In the genomic region with DNA sequence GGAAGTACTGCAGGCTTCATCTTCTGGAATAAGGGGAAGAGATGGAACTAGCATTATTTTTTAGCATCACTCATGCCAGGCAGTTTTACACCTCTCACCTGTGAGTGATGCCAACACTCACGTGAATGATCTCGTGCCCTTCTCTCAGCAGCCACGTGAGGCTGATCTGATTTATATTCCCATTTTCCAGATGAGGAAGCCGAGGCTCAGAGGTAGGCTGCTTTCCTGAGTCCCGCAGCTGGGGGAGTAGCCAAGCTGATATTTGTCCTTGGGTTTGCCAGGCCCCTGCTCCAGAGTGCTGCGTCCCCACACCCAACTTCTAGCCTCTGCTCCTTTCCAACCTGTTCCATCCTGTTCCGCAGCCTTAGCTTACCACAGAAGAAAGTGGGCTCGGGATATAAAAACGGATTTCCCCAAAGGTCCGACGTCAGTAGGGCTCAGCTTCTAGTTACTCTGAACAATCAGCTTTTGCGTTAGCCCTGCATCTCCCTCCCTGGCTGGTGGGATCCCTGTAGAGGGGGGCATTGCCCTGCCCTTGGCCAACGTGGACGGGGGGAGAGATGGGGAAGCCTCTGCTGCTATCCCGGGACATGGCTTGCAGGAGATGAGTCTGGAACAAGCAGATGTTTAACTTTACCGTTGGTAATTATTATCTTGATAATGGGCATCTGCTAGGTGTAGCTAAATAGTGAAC, we compare ENCODE assay signal across 19 cellular contexts. TPM values are rescaled to one million over a fixed set of nuclear protein-coding genes. Genes with fewer than 3 reads are reported as not detected.
DNase-seq lines count a peak whose midpoint lies in the region; ATAC-seq, FAIRE-seq and TF ChIP-seq lines count a peak whose summit lies in the region.
"Had no signal": no experiment of that assay in that cellular context is flagged by ENCODE, and none has a peak within 500 bp of the region (broad histone marks: within the 10 kb centered on the region; RNA-seq: fewer than 3 reads in every experiment).

No MANE protein-coding gene starts in this region.

- H3K9me3 Mint-ChIP-seq in nephron progenitor cell: peaks cover 27% of the 10 kb centered on the region

- H3K36me3 ChIP-seq in IMR-90 (ENCODE audit: control insufficient read depth, insufficient read depth, low read length) (peaks cover 24% of the 10 kb centered on the region), kidney (ENCODE audit: control insufficient read depth in 1 of 2, insufficient read depth in 2 of 2, low read length in 2 of 2) (no peaks in the 10 kb centered on the region), mesenchymal stem cell (ENCODE audit: control insufficient read depth in 1 of 2, insufficient read depth in 2 of 2, low read depth in 1 of 2, low read length in 2 of 2) (peaks cover 16 to 78% of the 10 kb centered on the region in 2 experiments)
- H3K36me3 ChIP-seq: HAP-1 had no signal

- no peak overlapping the region; the same call in 2 of the 3 replicates for H2BK15ac ChIP-seq in IMR-90 (ENCODE audit: low read depth, low read length)
- no peak overlapping the region for H2BK15ac ChIP-seq in mesenchymal stem cell (ENCODE audit: low read depth, poor library complexity, severe bottlenecking)

- TF ChIP-seq RAD21 in IMR-90 (IDR thresholded peaks at IDR 0.05; ENCODE audit: low read length): no peak

- H4K91ac ChIP-seq in IMR-90 (ENCODE audit: insufficient read depth, low read depth, low read length) (peak overlapping the region; percentile 31; the same call in 1 of the 2 replicates), mesenchymal stem cell (ENCODE audit: low read length) (no peak overlapping the region)

- no peak for FAIRE-seq in kidney (lab: Jason Lieb, UNC)
- FAIRE-seq: G401.6, GM12892, H54 had no signal

- H3K79me1 ChIP-seq in IMR-90 (ENCODE audit: low read depth in 1 of 2, low read length in 2 of 2) (peaks cover 39 to 79% of the 10 kb centered on the region in 2 experiments), mesenchymal stem cell (replicated peaks; ENCODE audit: low read length, poor library complexity, severe bottlenecking) (peaks cover 24% of the 10 kb centered on the region)

- peaks cover 34% of the 10 kb centered on the region for H3K9me1 ChIP-seq in IMR-90 (ENCODE audit: insufficient read depth, low read length)

- H4K20me1 ChIP-seq in IMR-90 (ENCODE audit: insufficient read depth, low read length): peaks cover 63% of the 10 kb centered on the region

- no peak overlapping the region for H2BK12ac ChIP-seq in mesenchymal stem cell (ENCODE audit: low read length in 2 of 2)

- H3K4me2 ChIP-seq in IMR-90 (ENCODE audit: low read depth, low read length) (no peak overlapping the region), mesenchymal stem cell (ENCODE audit: low read length, poor library complexity, severe bottlenecking) (no peak overlapping the region)

- peak overlapping the region; percentile 22; the same call in 1 of the 2 replicates for H2BK20ac ChIP-seq in IMR-90 (ENCODE audit: low read depth, low read length)

- in situ Hi-C loops in IMR-90 (cut with MboI; ENCODE audit: low sequenced_read_pairs): no loop called here

- no peak overlapping the region for H2AFZ ChIP-seq in IMR-90 (replicated peaks; ENCODE audit: low read length, poor library complexity)
- no peak overlapping the region for H2AFZ ChIP-seq in mesenchymal stem cell (ENCODE audit: low read depth, low read length)

- DNase-seq in IMR-90 (no peak), kidney (no peak), mesenchymal stem cell (no peak), nephron progenitor cell (no peak), DMS153 treated with DMSO at 0.1 percent for 48 hours (lab: John Stamatoyannopoulos, UW; ENCODE audit: unreplicated experiment) (no peak)
- DNase-seq in stimulated activated CD4-positive, alpha-beta T cell treated with anti-CD3 and anti-CD28 coated beads, Interleukin-15, amount 100 ng/mL, for 24 hours: no peak
- DNase-seq: C1 segment of cervical spinal cord; Calu3; CD4-positive, alpha-beta memory T cell; COR-L47; DND-41; GOT3; HFFc6 had no signal

- H3K4ac ChIP-seq in IMR-90 (ENCODE audit: low read depth, low read length) (peak overlapping the region; percentile 63), mesenchymal stem cell (ENCODE audit: low read depth in 1 of 2, low read length in 2 of 2) (no peak overlapping the region)

- TF ChIP-seq CTCF in IMR-90 (conservative IDR thresholded peaks at IDR 0.05; ENCODE audit: low read depth, low read length) (no peak), kidney (IDR thresholded peaks at IDR 0.05; ENCODE audit: borderline replicate concordance, extremely low read depth, insufficient read depth) (no peak), nephron progenitor cell (IDR thresholded peaks at IDR 0.05) (no peak)

- peak overlapping the region; percentile 84 for H3K27ac Mint-ChIP-seq in nephron progenitor cell

- H3K23ac ChIP-seq in IMR-90 (ENCODE audit: low read depth, low read length) (peak overlapping the region; percentile 40; the same call in 1 of the 2 replicates), mesenchymal stem cell (ENCODE audit: low read length in 2 of 2) (no peak overlapping the region)

- dilution Hi-C loops in IMR-90 (cut with HindIII; ENCODE audit: low sequenced_read_pairs, unreplicated experiment): no loop called here

- peak overlapping the region; percentile 63 for H3K14ac ChIP-seq in IMR-90 (replicated peaks; ENCODE audit: low read depth, low read length)
- no peak overlapping the region for H3K14ac ChIP-seq in mesenchymal stem cell (ENCODE audit: low read length in 2 of 2)

- no peaks in the 10 kb centered on the region for H3K27me3 ChIP-seq in IMR-90 (ENCODE audit: control insufficient read depth, insufficient read depth, low read length)
- H3K27me3 ChIP-seq in mesenchymal stem cell (ENCODE audit: control insufficient read depth in 1 of 2, insufficient read depth in 1 of 2, low read length in 2 of 2): no peaks in the 10 kb centered on the region

- H2AK5ac ChIP-seq in IMR-90 (ENCODE audit: low read depth, low read length): peak overlapping the region; percentile 42; the same call in 1 of the 2 replicates
- H2AK5ac ChIP-seq in mesenchymal stem cell (ENCODE audit: low read length, severe bottlenecking): peak overlapping the region; percentile 81

- no TSS peak for BruUV-seq in IMR-90 (replicated peaks; lab: Mats Ljungman, UMichigan)

- H2AK9ac ChIP-seq in IMR-90 (replicated peaks; ENCODE audit: low read depth, low read length, poor library complexity): peak overlapping the region; percentile 56

- H3K4me1 Mint-ChIP-seq in nephron progenitor cell: peaks cover 18% of the 10 kb centered on the region
- H3K4me1 Mint-ChIP-seq: CD4-positive, alpha-beta memory T cell had no signal

- intact Hi-C loops in IMR-90 (cut with micrococcal nuclease): no loop called here
- intact Hi-C loops in kidney (cut with DNase I): no loop called here

- H3K18ac ChIP-seq in IMR-90 (ENCODE audit: low read depth, low read length) (peak overlapping the region; percentile 27; the same call in 1 of the 2 replicates), mesenchymal stem cell (ENCODE audit: low read depth in 1 of 2, low read length in 2 of 2) (no peak overlapping the region)

- TF ChIP-seq POLR2A in IMR-90 (IDR thresholded peaks at IDR 0.05; ENCODE audit: low read depth, low read length): no peak

- ATAC-seq in IMR-90 (ENCODE audit: low read depth): no peak
- no peak for ATAC-seq in HG02870 (IDR thresholded peaks at IDR 0.05; ENCODE audit: unreplicated experiment)

- CTCF ChIA-PET in IMR-90 (lab: Yijun Ruan, JAX): no interaction called here

- H4K5ac ChIP-seq in IMR-90 (ENCODE audit: low read depth, low read length): no peak overlapping the region

- H4K8ac ChIP-seq in IMR-90 (ENCODE audit: low read depth in 2 of 2, low read length in 2 of 2) (peak overlapping the region in 1 of 2 experiments; percentile 39; a peak in 1 of 4 replicates), mesenchymal stem cell (ENCODE audit: low read length) (no peak overlapping the region)

- POLR2A ChIA-PET in IMR-90 (lab: Charles Lee; ENCODE audit: unreplicated experiment): no interaction called here

- H3K9ac ChIP-seq in IMR-90 (ENCODE audit: low read depth, low read length) (no peak overlapping the region), kidney (ENCODE audit: low read length in 2 of 2) (peak overlapping the region in 1 of 2 donors; percentile 17), mesenchymal stem cell (ENCODE audit: low read length) (no peak overlapping the region)

- no peak overlapping the region for H3K27ac ChIP-seq in IMR-90 (ENCODE audit: insufficient read depth, low read length)
- peak overlapping the region; percentile 39 to 60 for H3K27ac ChIP-seq in kidney (ENCODE audit: low read depth in 2 of 2, low read length in 2 of 2)
- H3K27ac ChIP-seq in mesenchymal stem cell (ENCODE audit: low read length, poor library complexity, severe bottlenecking): no peak overlapping the region

- peaks cover 72% of the 10 kb centered on the region for H3K36me3 Mint-ChIP-seq in nephron progenitor cell (ENCODE audit: low read depth)
- H3K36me3 Mint-ChIP-seq: CD4-positive, alpha-beta memory T cell had no signal

- no peak overlapping the region for H3K4me3 Mint-ChIP-seq in nephron progenitor cell
- H3K4me3 Mint-ChIP-seq: CD4-positive, alpha-beta memory T cell; HFFc6 had no signal

- H2BK120ac ChIP-seq in IMR-90 (ENCODE audit: low read depth, low read length) (peak overlapping the region; percentile 44), mesenchymal stem cell (ENCODE audit: low read depth, low read length) (no peak overlapping the region)

- 80% methylated on average over 2 of the region's 16 CpGs; no CpG with 5 or more reads in 1 of the 2 experiments for WGBS in IMR-90 (ENCODE audit: extremely low coverage in 2 of 2, insufficient read length in 1 of 2), 2 experiments
- WGBS in mesenchymal stem cell: 91% methylated on average over 16 of the region's 16 CpGs

- H2BK5ac ChIP-seq in IMR-90 (ENCODE audit: low read depth, low read length, poor library complexity, severe bottlenecking) (no peak overlapping the region), mesenchymal stem cell (ENCODE audit: low read depth, low read length, poor library complexity, severe bottlenecking) (no peak overlapping the region)

- no peak overlapping the region for H3K4me3 ChIP-seq in IMR-90 (ENCODE audit: insufficient read depth, low read depth, low read length)
- H3K4me3 ChIP-seq in kidney (ENCODE audit: low read length in 2 of 2): no peak overlapping the region
- no peak overlapping the region for H3K4me3 ChIP-seq in mesenchymal stem cell (ENCODE audit: insufficient read depth in 1 of 2, low read depth in 1 of 2, low read length in 2 of 2)
- H3K4me3 ChIP-seq: HAP-1 had no signal

- H3K27me3 Mint-ChIP-seq in nephron progenitor cell (ENCODE audit: low read depth, poor library complexity): no peaks in the 10 kb centered on the region

- peaks cover 22% of the 10 kb centered on the region for H3K4me1 ChIP-seq in IMR-90 (ENCODE audit: control insufficient read depth, insufficient read depth, low read length)
- H3K4me1 ChIP-seq in kidney (ENCODE audit: control insufficient read depth in 1 of 2, insufficient read depth in 1 of 2, low read depth in 1 of 2, low read length in 2 of 2): peaks cover 52 to 61% of the 10 kb centered on the region in 2 donors
- H3K4me1 ChIP-seq in mesenchymal stem cell (ENCODE audit: control insufficient read depth, insufficient read depth, low read depth, low read length): peaks cover 43% of the 10 kb centered on the region
- H3K4me1 ChIP-seq: HAP-1 had no signal

- H3K9me3 ChIP-seq in IMR-90 (ENCODE audit: control insufficient read depth, insufficient read depth, low read length) (peaks cover under 1% of the 10 kb centered on the region; the same call in 1 of the 2 replicates), kidney (ENCODE audit: control insufficient read depth in 1 of 2, low read length in 2 of 2) (peaks cover 0 to 2% of the 10 kb centered on the region in 2 donors), mesenchymal stem cell (ENCODE audit: control insufficient read depth, low read length) (peaks cover 2% of the 10 kb centered on the region)

- no peak overlapping the region for H3K56ac ChIP-seq in IMR-90 (ENCODE audit: extremely low read depth, insufficient read depth, low read length)

RNA-seq across cellular contexts. Expression of a gene that starts 9.3 kb away (rescaled TPM):
- 15.3 and 16.8 TPM in 2 replicates for total RNA-seq in IMR-90 (2012; rRNA removed)
- 18.8 and 18.9 TPM in 2 replicates for polyA plus RNA-seq in IMR-90 (2012; rRNA removed)
- 9.8 and 15.9 TPM in 2 replicates for polyA plus RNA-seq in IMR-90 (2012; cell fraction: cytosol; rRNA removed)
- polyA plus RNA-seq in IMR-90 (2012; cell fraction: nucleus; rRNA removed; ENCODE audit: low replicate concordance): 29.5 and 41.2 TPM in 2 replicates
- total RNA-seq in kidney: 159 TPM
- polyA plus RNA-seq in kidney (ENCODE audit: insufficient read depth, low read depth, low replicate concordance): 7.8 TPM
- 14.1 TPM for polyA plus RNA-seq in mesenchymal stem cell (2013, experiment 1 of 2)
- polyA plus RNA-seq in mesenchymal stem cell (2013, experiment 2 of 2): 13.4 TPM
- total RNA-seq: Calu3 had no signal

RNA-seq across cellular contexts. Expression of a gene that starts 11.9 kb away (rescaled TPM):
- 5.8 and 5.9 TPM in 2 replicates for total RNA-seq in IMR-90 (2012; rRNA removed)
- 2.4 and 2.7 TPM in 2 replicates for polyA plus RNA-seq in IMR-90 (2012; rRNA removed)
- polyA plus RNA-seq in IMR-90 (2012; cell fraction: cytosol; rRNA removed): 1.5 and 1.9 TPM in 2 replicates
- 6.1 and 7.2 TPM in 2 replicates for polyA plus RNA-seq in IMR-90 (2012; cell fraction: nucleus; rRNA removed; ENCODE audit: low replicate concordance)
- total RNA-seq in kidney: 8.7 TPM
- polyA plus RNA-seq in kidney (ENCODE audit: insufficient read depth, low read depth, low replicate concordance): 1.6 TPM
- polyA plus RNA-seq in mesenchymal stem cell (2013, experiment 1 of 2): 2.5 TPM
- 2.3 TPM for polyA plus RNA-seq in mesenchymal stem cell (2013, experiment 2 of 2)
- total RNA-seq: A172, Calu3 had no signal

Comparison
In these comparisons a context has a peak if more than half of its experiments do, and no peak if none do; other contexts are left out.
1. H3K27ac ChIP-seq: peak in kidney (2 of 2); none in IMR-90 (single experiment) and mesenchymal stem cell (single experiment).